8 cellular contexts compared by ENCODE assay signal in the genomic region with DNA sequence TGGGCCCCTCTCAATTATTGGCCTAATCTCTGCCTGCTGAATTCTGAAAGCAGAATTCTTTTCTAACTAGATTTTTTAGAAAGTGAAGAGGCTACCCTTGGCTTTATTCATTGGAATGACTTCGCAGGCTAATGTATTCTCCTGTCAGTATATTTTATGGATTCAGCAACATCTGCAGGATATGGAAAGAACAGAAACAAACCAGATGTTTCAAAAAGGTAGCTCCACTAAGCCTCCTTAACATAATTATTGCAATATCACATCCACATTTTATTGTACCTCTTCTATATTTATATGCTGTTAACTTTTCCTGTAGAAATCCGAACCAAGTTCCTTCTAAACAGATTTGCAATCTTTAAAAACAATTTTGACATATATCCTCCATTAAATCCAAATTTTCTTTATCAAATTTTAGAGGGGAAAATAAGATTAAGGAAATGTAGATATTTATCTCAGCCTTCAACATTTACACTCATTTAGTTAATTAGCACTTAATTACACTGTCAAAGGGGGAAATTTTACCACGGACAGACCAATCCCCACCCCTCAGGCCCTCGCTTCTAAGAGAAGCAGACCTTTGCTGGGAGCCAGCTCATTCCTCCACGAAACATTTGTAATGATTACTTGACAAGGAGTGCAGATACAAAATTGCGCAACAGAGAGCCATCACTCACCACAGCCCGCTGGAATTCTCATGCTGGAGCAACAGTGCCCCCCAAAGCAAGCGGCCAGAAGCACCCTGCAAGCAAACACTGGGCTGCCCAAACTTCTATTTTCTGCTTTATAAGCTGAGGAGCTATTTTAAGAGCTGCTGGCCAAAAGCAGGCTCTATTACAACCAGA.
DNase-seq lines count a peak whose midpoint lies in the region; ATAC-seq, FAIRE-seq and TF ChIP-seq lines count a peak whose summit lies in the region.

No MANE protein-coding gene starts in this region.

- H3K36me3 ChIP-seq in OCI-LY7 (ENCODE audit: insufficient read depth, low read length): no peaks in the 10 kb centered on the region
- H3K36me3 ChIP-seq in thoracic aorta: no peaks in the 10 kb centered on the region

- BruUV-seq in OCI-LY7 (replicated peaks; lab: Mats Ljungman, UMichigan): no TSS peak

- H3K4me2 ChIP-seq in OCI-LY7 (ENCODE audit: low read length): no peak overlapping the region

- TF ChIP-seq POLR2A in H54 (IDR thresholded peaks at IDR 0.05; ENCODE audit: low read depth, low read length) (no peak), lower leg skin (IDR thresholded peaks at IDR 0.05) (no peak)

- no peak overlapping the region for H3K27ac ChIP-seq in OCI-LY7 (ENCODE audit: low read depth, low read length, poor library complexity, severe bottlenecking)
- H3K27ac ChIP-seq in dorsolateral prefrontal cortex: no peak overlapping the region
- peak overlapping the region; percentile 48 to 55 for H3K27ac ChIP-seq in thoracic aorta

- H3K9me3 ChIP-seq in OCI-LY7 (ENCODE audit: low read length): peaks cover 4% of the 10 kb centered on the region; the same call in 1 of the 2 replicates
- no peaks in the 10 kb centered on the region for H3K9me3 ChIP-seq in thoracic aorta

- intact Hi-C loops in OCI-LY7 (cut with micrococcal nuclease; ENCODE audit: unreplicated experiment) (no loop called here), dorsolateral prefrontal cortex (cut with DNase I) (no loop called here), lower leg skin (cut with DNase I; ENCODE audit: low total_unique reads) (no loop called here)

- no peak overlapping the region for H3K4me3 ChIP-seq in OCI-LY7 (ENCODE audit: low read depth, low read length, poor library complexity, severe bottlenecking)
- no peak overlapping the region for H3K4me3 ChIP-seq in dorsolateral prefrontal cortex
- no peak overlapping the region for H3K4me3 ChIP-seq in lower leg skin (ENCODE audit: low read depth, poor library complexity, severe bottlenecking)
- peak overlapping the region; percentile 11 for H3K4me3 ChIP-seq in thoracic aorta

- no peak for FAIRE-seq in H54 (lab: Jason Lieb, UNC)

- CTCF ChIA-PET in OCI-LY7 (lab: Charles Lee; ENCODE audit: unreplicated experiment): no interaction called here

- H3K27me3 ChIP-seq in dorsolateral prefrontal cortex (peaks cover 0 to 28% (median 0%) of the 10 kb centered on the region in 45 donors), thoracic aorta (replicated peaks; ENCODE audit: insufficient read depth) (no peaks in the 10 kb centered on the region)

- POLR2A ChIA-PET in OCI-LY7 (lab: Charles Lee): no interaction called here

- H2AFZ ChIP-seq in OCI-LY7 (ENCODE audit: low read length): no peak overlapping the region

- TF ChIP-seq CTCF in AG09319 (IDR thresholded peaks at IDR 0.05; ENCODE audit: low read depth, low read length) (peak; percentile 91), OCI-LY7 (conservative IDR thresholded peaks at IDR 0.05; ENCODE audit: low read length) (peak; percentile 62), dorsolateral prefrontal cortex (IDR thresholded peaks at IDR 0.05 in 54 of 56, conservative IDR thresholded peaks at IDR 0.05 in 2 of 56; ENCODE audit: low read depth in 1 of 56, partially characterized antibody in 56 of 56) (peak in 54 of 56 donors; percentile 28 to 65 (median 49)), lower leg skin (IDR thresholded peaks at IDR 0.05) (no peak), thoracic aorta (IDR thresholded peaks at IDR 0.05) (peak; percentile 65)

- H4K20me1 ChIP-seq in OCI-LY7 (ENCODE audit: insufficient read depth, low read length): no peaks in the 10 kb centered on the region

- 21 to 22% methylated on average over 8 of the region's 8 CpGs for WGBS in lower leg skin, 2 donors

- no peaks in the 10 kb centered on the region for H3K9me2 ChIP-seq in OCI-LY7 (ENCODE audit: insufficient read depth, low read length)

- ATAC-seq in thoracic aorta (ENCODE audit: insufficient number of reproducible peaks, low FRiP score, low read depth) (peak; percentile 87), HG03571 (IDR thresholded peaks at IDR 0.05; ENCODE audit: unreplicated experiment) (no peak), GM21515 (IDR thresholded peaks at IDR 0.05; ENCODE audit: unreplicated experiment) (no peak)

- no peaks in the 10 kb centered on the region for H3K4me1 ChIP-seq in OCI-LY7 (ENCODE audit: insufficient read depth, low read length, poor library complexity, severe bottlenecking)
- H3K4me1 ChIP-seq in thoracic aorta (ENCODE audit: control insufficient read depth in 1 of 2, low read depth in 2 of 2): peaks cover 11 to 31% of the 10 kb centered on the region in 2 donors

- H3K79me2 ChIP-seq in OCI-LY7 (ENCODE audit: insufficient read depth, low read depth, low read length): no peaks in the 10 kb centered on the region

- DNase-seq in AG09319 (ENCODE audit: extremely low read depth, low read depth): peak; percentile 72
- peak; percentile 14 for DNase-seq in H54 (ENCODE audit: insufficient read length, low spot score)
- DNase-seq in OCI-LY7 (ENCODE audit: low spot score): peak; percentile 4
- peak in 8 of 10 donors; percentile 17 to 55 (median 50) for DNase-seq in dorsolateral prefrontal cortex
- peak; percentile 81 to 95 for DNase-seq in lower leg skin (ENCODE audit: low spot score in 2 of 2)
- peak; percentile 36 for DNase-seq in thoracic aorta (ENCODE audit: low spot score)

Comparison
In these comparisons a context has a peak if more than half of its experiments do, and no peak if none do; other contexts are left out.
1. DNase-seq: peak in every context shown above with its lines; median percentile 88 in lower leg skin; 72 in AG09319; 50 in dorsolateral prefrontal cortex; 36 in thoracic aorta; 14 in H54; 4 in OCI-LY7.
2. CTCF ChIP-seq: peak in AG09319 (single experiment), OCI-LY7 (single experiment), dorsolateral prefrontal cortex (54 of 56) and thoracic aorta (single experiment); none in lower leg skin (0 of 3).
3. H3K27ac ChIP-seq: peak in thoracic aorta (2 of 2); none in OCI-LY7 (single experiment) and dorsolateral prefrontal cortex (0 of 59).